In genomic region chr15:60631620-60632019, GRCh38 we compare ENCODE assay signal across 34 cellular contexts.
"Had no signal": no experiment of that assay in that cellular context is flagged by ENCODE, and none has a peak within 500 bp of the region (broad histone marks: within the 10 kb centered on the region; RNA-seq: fewer than 3 reads in every experiment).

No MANE protein-coding gene starts in this region.

- H3K4me3 ChIP-seq: MG63 had no signal

- H3K27me3 ChIP-seq: MG63 had no signal

- H3K36me3 ChIP-seq: MG63 had no signal

- H3K9ac ChIP-seq: KMS-11 had no signal

- H3K9me3 ChIP-seq: MG63 had no signal

- DNase-seq: Karpas-422, Kasumi-1, KG1, MG63, MM.1S, MV-4-11, NCI-H1048, NCI-H1092, NCI-H1092 treated with DMSO at 0.1 percent for 48 hours, NCI-H1105, NCI-H1105 treated with DMSO at 0.1 percent for 48 hours, NCI-H1417, NCI-H1417 treated with DMSO at 0.1 percent for 48 hours, NCI-H1436, NCI-H1436 treated with DMSO at 0.1 percent for 48 hours, NCI-H146, NCI-H1694, NCI-H1694 treated with DMSO at 0.1 percent for 48 hours, NCI-H187, NCI-H187 treated with DMSO at 0.1 percent for 48 hours, NCI-H1930, NCI-H2029, NCI-H2029 treated with DMSO at 0.1 percent for 48 hours, NCI-H2081, NCI-H2081 treated with DMSO at 0.1 percent for 48 hours, NCI-H2107, NCI-H2171, NCI-H2171 treated with DMSO at 0.1 percent for 48 hours, NCI-H2227 treated with DMSO at 0.1 percent for 48 hours, NCI-H226, NCI-H345, NCI-H446, NCI-H446 treated with DMSO at 0.1 percent for 48 hours had no signal

- H3K27ac ChIP-seq: KMS-11 had no signal

- H3K4me2 ChIP-seq: KMS-11 had no signal
